In the genomic region with DNA sequence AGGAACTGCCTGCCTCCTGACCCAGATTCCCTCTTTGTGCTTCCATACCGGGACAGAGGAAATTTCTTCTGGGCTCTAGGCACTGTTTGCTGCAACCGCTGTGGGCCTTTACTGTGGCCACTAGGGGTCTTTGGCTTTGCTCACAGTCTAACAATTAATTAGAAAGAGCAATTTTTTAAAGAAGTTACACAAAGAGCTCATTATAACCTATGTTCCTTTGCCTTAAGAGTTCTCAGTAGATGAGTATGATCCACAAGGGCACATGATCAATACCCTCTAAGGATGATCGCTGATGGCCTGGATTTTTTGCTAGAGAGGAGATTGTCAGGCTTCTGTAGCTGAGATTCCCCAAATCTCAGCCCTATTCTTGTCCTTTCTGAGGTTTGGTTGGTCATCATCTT, we compare ENCODE assay signal across 8 cellular contexts.
DNase-seq lines count a peak whose midpoint lies in the region; TF ChIP-seq lines count a peak whose summit lies in the region.

No MANE protein-coding gene starts in this region.

- no peak overlapping the region for H3K27ac Mint-ChIP-seq in activated naive CD8-positive, alpha-beta T cell treated with anti-CD3 and anti-CD28 coated beads for 36 hours

- DNase-seq in AG09309 (ENCODE audit: low read depth) (no peak), HAP-1 (ENCODE audit: low spot score in 2 of 2) (peak; percentile 34 to 54), kidney epithelial cell (ENCODE audit: low read depth) (no peak), UCSD-AML1 (lab: John Stamatoyannopoulos, UW; ENCODE audit: unreplicated experiment) (no peak), NCI-H2081 treated with DMSO at 0.1 percent for 48 hours (lab: John Stamatoyannopoulos, UW) (no peak), DMS153 treated with DMSO at 0.1 percent for 48 hours (lab: John Stamatoyannopoulos, UW; ENCODE audit: unreplicated experiment) (no peak)
- no peak for DNase-seq in activated naive CD8-positive, alpha-beta T cell treated with anti-CD3 and anti-CD28 coated beads for 36 hours

- peak; percentile 69 for TF ChIP-seq CTCF in AG09309 (IDR thresholded peaks at IDR 0.05; ENCODE audit: control insufficient read depth, insufficient read depth, low read depth, low read length, missing control alignments)
- TF ChIP-seq CTCF in WI38 (IDR thresholded peaks at IDR 0.05; ENCODE audit: low read depth, low read length): peak; percentile 68
- TF ChIP-seq CTCF in kidney epithelial cell (IDR thresholded peaks at IDR 0.05; ENCODE audit: insufficient read depth, low read length, poor library complexity, severe bottlenecking): peak; percentile 81

- no peaks in the 10 kb centered on the region for H3K27me3 ChIP-seq in HAP-1 (ENCODE audit: low read depth)
- H3K27me3 ChIP-seq in kidney epithelial cell (ENCODE audit: control insufficient read depth, insufficient read depth, low read length): no peaks in the 10 kb centered on the region

- H3K36me3 ChIP-seq in HAP-1 (replicated peaks) (no peaks in the 10 kb centered on the region), kidney epithelial cell (ENCODE audit: control insufficient read depth, insufficient read depth, low read length) (no peaks in the 10 kb centered on the region)

- no peaks in the 10 kb centered on the region for H3K9me3 ChIP-seq in HAP-1

- H3K4me3 ChIP-seq in AG09309 (ENCODE audit: control insufficient read depth, low read depth, low read length) (no peak overlapping the region), HAP-1 (no peak overlapping the region), WI38 (ENCODE audit: low read depth, low read length) (no peak overlapping the region), kidney epithelial cell (ENCODE audit: low read depth, low read length) (no peak overlapping the region)

- H3K27me3 Mint-ChIP-seq in activated naive CD8-positive, alpha-beta T cell treated with anti-CD3 and anti-CD28 coated beads for 36 hours: peaks cover 13% of the 10 kb centered on the region

- no peaks in the 10 kb centered on the region for H3K36me3 Mint-ChIP-seq in activated naive CD8-positive, alpha-beta T cell treated with anti-CD3 and anti-CD28 coated beads for 36 hours

- no peak overlapping the region for H3K4me3 Mint-ChIP-seq in activated naive CD8-positive, alpha-beta T cell treated with anti-CD3 and anti-CD28 coated beads for 36 hours

- in situ Hi-C loops in HAP-1 (cut with MboI; ENCODE audit: low sequenced_read_pairs): no loop called here

- H3K4me1 ChIP-seq in HAP-1: no peaks in the 10 kb centered on the region

- no peaks in the 10 kb centered on the region for H3K4me1 Mint-ChIP-seq in activated naive CD8-positive, alpha-beta T cell treated with anti-CD3 and anti-CD28 coated beads for 36 hours

- H3K9me3 Mint-ChIP-seq in activated naive CD8-positive, alpha-beta T cell treated with anti-CD3 and anti-CD28 coated beads for 36 hours: no peaks in the 10 kb centered on the region

Comparison
In these comparisons a context has a peak if more than half of its experiments do, and no peak if none do; other contexts are left out.
1. DNase-seq: peak in HAP-1 (2 of 2); none in AG09309 (single experiment), kidney epithelial cell (single experiment), UCSD-AML1 (single experiment), NCI-H2081 treated with DMSO at 0.1 percent for 48 hours (single experiment), activated naive CD8-positive, alpha-beta T cell treated with anti-CD3 and anti-CD28 coated beads for 36 hours (single experiment) and DMS153 treated with DMSO at 0.1 percent for 48 hours (single experiment).
2. Peak in every context shown above with its lines, with median percentiles within 50 percentile points of each other: CTCF ChIP-seq.